ENCODE assay signal across 21 cellular contexts in the genomic region with DNA sequence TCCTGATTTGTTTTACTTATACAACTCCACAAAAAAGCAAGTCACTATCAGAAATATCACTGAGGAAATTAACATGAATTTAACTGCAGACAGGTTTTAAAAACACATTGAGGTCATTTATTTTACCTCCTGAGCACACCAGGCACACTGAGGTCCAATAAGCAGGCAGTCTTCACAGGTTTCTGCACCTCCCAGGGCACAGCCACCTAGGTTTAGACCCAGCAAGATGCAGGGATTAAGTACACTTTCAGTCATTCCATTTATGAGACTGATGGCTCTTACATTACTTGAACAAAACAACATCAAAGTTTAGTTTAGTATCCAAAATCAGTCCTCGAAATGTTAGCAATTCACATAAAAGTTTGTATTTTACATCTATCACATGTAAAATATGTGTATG. TPM values are rescaled to one million over a fixed set of nuclear protein-coding genes. Genes with fewer than 3 reads are reported as not detected.
DNase-seq lines count a peak whose midpoint lies in the region; ATAC-seq and TF ChIP-seq lines count a peak whose summit lies in the region.
"Had no signal": no experiment of that assay in that cellular context is flagged by ENCODE, and none has a peak within 500 bp of the region (broad histone marks: within the 10 kb centered on the region; RNA-seq: fewer than 3 reads in every experiment).

No MANE protein-coding gene starts in this region.

- DNase-seq in breast epithelium (ENCODE audit: low spot score in 2 of 2) (no peak), foreskin keratinocyte (no peak), transverse colon (no peak), mesenteric fat pad (ENCODE audit: low spot score) (no peak)
- DNase-seq: activated CD4-positive, alpha-beta T cell treated with anti-CD3 and anti-CD28 coated beads, Interleukin-2, amount 50 U/mL, for 1 hour; cerebellar nuclear complex; EL; left ventricle myocardium inferior; MM.1S; NCI-H1436; stimulated activated naive CD8-positive, alpha-beta T cell treated with anti-CD3 and anti-CD28 coated beads, Interleukin-15, amount 100 ng/mL, for 72 hours; WERI-Rb-1 had no signal

- H3K4me1 ChIP-seq in breast epithelium (peaks cover 0 to 4% of the 10 kb centered on the region in 2 donors), foreskin keratinocyte (peaks cover 6% of the 10 kb centered on the region), mucosa of stomach (ENCODE audit: control insufficient read depth, insufficient read depth, low read length) (peaks cover 11% of the 10 kb centered on the region), transverse colon (peaks cover 0 to 4% (median 2%) of the 10 kb centered on the region in 4 donors)
- H3K4me1 ChIP-seq: left ventricle myocardium inferior had no signal

- H3K27me3 ChIP-seq in breast epithelium (no peaks in the 10 kb centered on the region), foreskin keratinocyte (no peaks in the 10 kb centered on the region), mucosa of stomach (ENCODE audit: control insufficient read depth, insufficient read depth, low read length) (no peaks in the 10 kb centered on the region), transverse colon (no peaks in the 10 kb centered on the region)
- H3K27me3 ChIP-seq: neutrophil had no signal

- in situ Hi-C loops in transverse colon (cut with MboI; ENCODE audit: low pct_ligation_motif_present in 1 of 4, low pct_unique_long_range_greater_than_20kb in 1 of 4, low sequenced_read_pairs in 3 of 4), result no loop called here

- TF ChIP-seq CTCF in breast epithelium (IDR thresholded peaks at IDR 0.05) (no peak), foreskin keratinocyte (conservative IDR thresholded peaks at IDR 0.05) (no peak), transverse colon (IDR thresholded peaks at IDR 0.05) (no peak)

- peak overlapping the region in 2 of 3 donors; percentile 44 for H3K4me3 ChIP-seq in breast epithelium
- peak overlapping the region; percentile 39 for H3K4me3 ChIP-seq in mucosa of stomach (ENCODE audit: low read length)
- peak overlapping the region in 2 of 4 donors; percentile 29 to 34 for H3K4me3 ChIP-seq in transverse colon
- H3K4me3 ChIP-seq: left ventricle myocardium inferior had no signal

- H3K27ac ChIP-seq in breast epithelium, result peak overlapping the region; percentile 49 to 80
- peak overlapping the region; percentile 59 for H3K27ac ChIP-seq in foreskin keratinocyte
- peak overlapping the region in 3 of 4 donors; percentile 77 to 80 (median 79) for H3K27ac ChIP-seq in transverse colon
- H3K27ac ChIP-seq: C4-2B, left ventricle myocardium inferior, neutrophil, WERI-Rb-1 had no signal

- peak overlapping the region; percentile 82 for H3K9ac ChIP-seq in mucosa of stomach (ENCODE audit: low read length)

- H3K9me3 ChIP-seq in breast epithelium (no peaks in the 10 kb centered on the region), mucosa of stomach (ENCODE audit: control insufficient read depth, low read length) (no peaks in the 10 kb centered on the region), transverse colon (no peaks in the 10 kb centered on the region)
- H3K9me3 ChIP-seq: left ventricle myocardium inferior, neutrophil had no signal

- ATAC-seq in foreskin keratinocyte (no peak), GM21360 (IDR thresholded peaks at IDR 0.05; ENCODE audit: unreplicated experiment) (no peak), HG03039 (IDR thresholded peaks at IDR 0.05; ENCODE audit: unreplicated experiment) (no peak), HG03378 (IDR thresholded peaks at IDR 0.05; ENCODE audit: unreplicated experiment) (no peak)
- ATAC-seq: SK-N-SH treated with all-trans-retinoic acid at 6 μM for 48 hours; stimulated activated naive CD8-positive, alpha-beta T cell treated with anti-CD3 and anti-CD28 coated beads, Interleukin-15, amount 100 ng/mL, for 72 hours had no signal

- intact Hi-C loops in breast epithelium (cut with DNase I; ENCODE audit: low total_unique reads) (no loop called here), transverse colon (cut with DNase I; ENCODE audit: low total_unique reads) (no loop called here)

- no peak for TF ChIP-seq EP300 in transverse colon (IDR thresholded peaks at IDR 0.05; ENCODE audit: low read depth)

- no peaks in the 10 kb centered on the region for H3K36me3 ChIP-seq in breast epithelium
- no peaks in the 10 kb centered on the region for H3K36me3 ChIP-seq in mucosa of stomach (ENCODE audit: control insufficient read depth, insufficient read depth, low read length)
- H3K36me3 ChIP-seq in transverse colon, result no peaks in the 10 kb centered on the region
- H3K36me3 ChIP-seq: left ventricle myocardium inferior, neutrophil, WERI-Rb-1 had no signal

- no peak for TF ChIP-seq POLR2A in breast epithelium (IDR thresholded peaks at IDR 0.05)
- no peak for TF ChIP-seq POLR2A in transverse colon (IDR thresholded peaks at IDR 0.05)

- 40 to 55% methylated on average over 1 of the region's 1 CpG for WGBS in transverse colon (ENCODE audit: low coverage in 1 of 2), 2 donors

RNA-seq across cellular contexts. Expression of a gene that starts 1.0 kb away (rescaled TPM):
- total RNA-seq in breast epithelium (10 to 100 TPM in 2 of 3 donors, under 1 TPM in 1; 0.16 to 46.1 (median 16.7) TPM), foreskin keratinocyte (41.2 and 113 TPM in 2 replicates), transverse colon (10 to 100 TPM in 3 of 4 donors, 1 to 10 TPM in 1; 7.6 to 28.8 (median 20.2) TPM), mesenteric fat pad (not detected)
- 13.9 and 31.2 TPM in 2 replicates for polyA plus RNA-seq in foreskin keratinocyte
- total RNA-seq: H4 had no signal
- polyA plus RNA-seq: AG04450 had no signal
